Comparison of ENCODE assay signal across 8 cellular contexts in genomic region chr17:58219007-58219788, GRCh38. TPM values are rescaled to one million over a fixed set of nuclear protein-coding genes. Genes with fewer than 3 reads are reported as not detected.
DNase-seq lines count a peak whose midpoint lies in the region; ATAC-seq and TF ChIP-seq lines count a peak whose summit lies in the region.

Gene MKS1 (minus strand): TSS chr17:58219255. CDS start chr17:58219230, 25 bp downstream.

- no peaks in the 10 kb centered on the region for H3K9me3 Mint-ChIP-seq in activated T-helper 17 cell treated with anti-CD3 and anti-CD28 coated beads, Interleukin-2, amount 50 U/mL, for 72 hours
- no peaks in the 10 kb centered on the region for H3K9me3 Mint-ChIP-seq in natural killer cell treated with Interleukin-12 subunit alpha and Interleukin-12 subunit beta and Interleukin-15 and Interleukin-18, amount 100 ng/mL, for 72 hours

- H3K27ac Mint-ChIP-seq in activated T-helper 17 cell treated with anti-CD3 and anti-CD28 coated beads, Interleukin-2, amount 50 U/mL, for 72 hours, result peak within 1 kb of the TSS; percentile 94
- H3K27ac Mint-ChIP-seq in natural killer cell treated with Interleukin-12 subunit alpha and Interleukin-12 subunit beta and Interleukin-15 and Interleukin-18, amount 100 ng/mL, for 72 hours, result peak within 1 kb of the TSS; percentile 85 to 97

- peak within 1 kb of the TSS; percentile 95 for H3K4me3 ChIP-seq in LNCaP clone FGC (ENCODE audit: low read depth, low read length)

- no peaks in the 10 kb centered on the region for H3K27me3 Mint-ChIP-seq in activated T-helper 17 cell treated with anti-CD3 and anti-CD28 coated beads, Interleukin-2, amount 50 U/mL, for 72 hours
- peaks cover 3 to 5% of the 10 kb centered on the region in 2 donors for H3K27me3 Mint-ChIP-seq in natural killer cell treated with Interleukin-12 subunit alpha and Interleukin-12 subunit beta and Interleukin-15 and Interleukin-18, amount 100 ng/mL, for 72 hours

- peaks cover 5% of the 10 kb centered on the region for H3K4me1 ChIP-seq in ES-I3 (ENCODE audit: insufficient read depth, low read length)

- DNase-seq in H4 (ENCODE audit: low spot score) (peak; percentile 95), LNCaP clone FGC (ENCODE audit: low read depth) (peak; percentile 69), RPMI8226 (peak; percentile 95), fibroblast of peridontal ligament (ENCODE audit: extremely low read depth) (peak; percentile 86)
- peak; percentile 95 for DNase-seq in natural killer cell treated with Interleukin-12 subunit alpha and Interleukin-12 subunit beta and Interleukin-15 and Interleukin-18, amount 100 ng/mL, for 72 hours (ENCODE audit: low spot score)
- DNase-seq in stimulated activated naive CD4-positive, alpha-beta T cell treated with Interleukin-2 at 50 U/mL for 16 hours (lab: John Stamatoyannopoulos, UW), result peak; percentile 92

- TF ChIP-seq CTCF in LNCaP clone FGC (IDR thresholded peaks at IDR 0.05; ENCODE audit: control insufficient read depth, extremely low read depth, insufficient read depth), result peak; percentile 67

- peak; percentile 99 for ATAC-seq in activated T-helper 17 cell treated with anti-CD3 and anti-CD28 coated beads, Interleukin-2, amount 50 U/mL, for 72 hours (replicated peaks)
- ATAC-seq in natural killer cell treated with Interleukin-12 subunit alpha and Interleukin-12 subunit beta and Interleukin-15 and Interleukin-18, amount 100 ng/mL, for 72 hours, result peak; percentile 99

- H3K36me3 ChIP-seq in ES-I3 (ENCODE audit: insufficient read depth, low read length), result no peaks in the 10 kb centered on the region

- peak within 1 kb of the TSS; percentile 88 for H3K9ac ChIP-seq in ES-I3 (ENCODE audit: low read depth, low read length)

- peaks cover 13% of the 10 kb centered on the region for H3K36me3 Mint-ChIP-seq in activated T-helper 17 cell treated with anti-CD3 and anti-CD28 coated beads, Interleukin-2, amount 50 U/mL, for 72 hours (ENCODE audit: low read depth)
- no peaks in the 10 kb centered on the region for H3K36me3 Mint-ChIP-seq in natural killer cell treated with Interleukin-12 subunit alpha and Interleukin-12 subunit beta and Interleukin-15 and Interleukin-18, amount 100 ng/mL, for 72 hours

- peak within 1 kb of the TSS; percentile 90 for H3K4me3 Mint-ChIP-seq in activated T-helper 17 cell treated with anti-CD3 and anti-CD28 coated beads, Interleukin-2, amount 50 U/mL, for 72 hours
- H3K4me3 Mint-ChIP-seq in natural killer cell treated with Interleukin-12 subunit alpha and Interleukin-12 subunit beta and Interleukin-15 and Interleukin-18, amount 100 ng/mL, for 72 hours, result peak within 1 kb of the TSS; percentile 96

- H3K4me1 Mint-ChIP-seq in activated T-helper 17 cell treated with anti-CD3 and anti-CD28 coated beads, Interleukin-2, amount 50 U/mL, for 72 hours, result peaks cover 5% of the 10 kb centered on the region
- peaks cover 27 to 35% of the 10 kb centered on the region in 2 donors for H3K4me1 Mint-ChIP-seq in natural killer cell treated with Interleukin-12 subunit alpha and Interleukin-12 subunit beta and Interleukin-15 and Interleukin-18, amount 100 ng/mL, for 72 hours (ENCODE audit: low read depth in 2 of 2)

- no peaks in the 10 kb centered on the region for H3K9me3 ChIP-seq in ES-I3 (ENCODE audit: control insufficient read depth, insufficient read depth, low read length)

RNA-seq across cellular contexts. Expression of gene MKS1, which starts in this region (rescaled TPM):
- total RNA-seq in H4 (2014; rRNA removed; shearing (Covaris generic)), result 16.8 and 18.1 TPM in 2 replicates
- 10 to 100 TPM; 15.0 to 16.3 TPM for total RNA-seq in activated T-helper 17 cell treated with anti-CD3 and anti-CD28 coated beads, Interleukin-2, amount 50 U/mL, for 72 hours
- 10 to 100 TPM; 13.2 to 20.2 TPM for total RNA-seq in natural killer cell treated with Interleukin-12 subunit alpha and Interleukin-12 subunit beta and Interleukin-15 and Interleukin-18, amount 100 ng/mL, for 72 hours

Comparison
In these comparisons a context has a peak if more than half of its experiments do, and no peak if none do; other contexts are left out.
1. Peak in every context shown above with its lines: DNase-seq, ATAC-seq and H3K4me3 ChIP-seq.